ENCODE assay signal across 13 cellular contexts in the genomic region with DNA sequence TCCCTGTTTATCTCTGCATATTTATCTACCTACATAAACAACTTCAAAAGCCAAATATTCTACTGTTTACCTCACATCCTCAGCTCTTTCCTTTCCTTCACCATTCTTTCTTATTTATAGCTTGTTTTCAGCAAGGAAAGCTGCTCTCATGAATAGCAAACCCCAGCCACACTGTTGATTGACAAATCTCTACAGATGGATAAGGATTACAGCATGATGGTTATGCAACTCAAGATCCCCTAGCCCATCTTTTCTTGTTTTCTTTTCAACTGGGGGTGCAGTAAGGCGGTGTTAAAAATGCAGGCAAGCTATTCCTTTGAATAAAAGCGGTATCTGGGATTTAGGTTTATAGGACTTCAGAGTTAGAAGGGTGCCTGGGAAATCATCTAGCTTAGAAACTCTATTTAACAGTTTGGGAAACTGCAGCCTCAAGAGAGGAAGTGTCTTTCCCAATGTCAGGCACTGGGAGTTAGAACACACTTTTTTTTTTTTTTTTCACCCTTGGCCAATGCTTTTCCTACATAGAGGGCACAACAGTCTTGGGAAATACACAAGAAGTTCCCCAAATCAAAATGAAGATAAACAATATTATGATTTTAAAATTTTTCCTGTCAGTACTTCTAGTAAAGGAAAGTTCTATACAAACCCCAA. TPM values are rescaled to one million over a fixed set of nuclear protein-coding genes. Genes with fewer than 3 reads are reported as not detected.
DNase-seq lines count a peak whose midpoint lies in the region; ATAC-seq and TF ChIP-seq lines count a peak whose summit lies in the region.
"Had no signal": no experiment of that assay in that cellular context is flagged by ENCODE, and none has a peak within 500 bp of the region (broad histone marks: within the 10 kb centered on the region; RNA-seq: fewer than 3 reads in every experiment).

No MANE protein-coding gene starts in this region.

- no peak overlapping the region for H3K27ac Mint-ChIP-seq in activated naive CD8-positive, alpha-beta T cell treated with anti-CD3 and anti-CD28 coated beads for 36 hours
- H3K27ac Mint-ChIP-seq in activated CD8-positive, alpha-beta memory T cell treated with anti-CD3 and anti-CD28 coated beads, Interleukin-2, amount 10 ng/mL, durations not matched to agents 7 days and 5 days: no peak overlapping the region
- H3K27ac Mint-ChIP-seq: activated naive CD4-positive, alpha-beta T cell treated with anti-CD3 and anti-CD28 coated beads, Interleukin-2, amount 10 ng/mL, durations not matched to agents 7 days and 5 days; stimulated activated naive CD8-positive, alpha-beta T cell treated with anti-CD3 and anti-CD28 coated beads, Interleukin-15, Interleukin-2, amounts not matched to agents 100 ng/mL and 50 ng/mL, for 24 hours had no signal

- no peaks in the 10 kb centered on the region for H3K9me3 Mint-ChIP-seq in activated naive CD8-positive, alpha-beta T cell treated with anti-CD3 and anti-CD28 coated beads for 36 hours
- no peaks in the 10 kb centered on the region for H3K9me3 Mint-ChIP-seq in activated CD8-positive, alpha-beta memory T cell treated with anti-CD3 and anti-CD28 coated beads, Interleukin-2, amount 10 ng/mL, durations not matched to agents 7 days and 5 days (ENCODE audit: low read depth)
- H3K9me3 Mint-ChIP-seq: activated naive CD4-positive, alpha-beta T cell treated with anti-CD3 and anti-CD28 coated beads, Interleukin-2, amount 10 ng/mL, durations not matched to agents 7 days and 5 days; stimulated activated naive CD8-positive, alpha-beta T cell treated with anti-CD3 and anti-CD28 coated beads, Interleukin-15, Interleukin-2, amounts not matched to agents 100 ng/mL and 50 ng/mL, for 24 hours had no signal

- DNase-seq in AML-193 (lab: John Stamatoyannopoulos, UW) (peak; percentile 8 to 25), SJCRH30 (no peak), fibroblast of pulmonary artery (ENCODE audit: low read depth) (peak; percentile 69), T1000 (lab: John Stamatoyannopoulos, UW) (no peak)
- no peak for DNase-seq in activated naive CD4-positive, alpha-beta T cell (lab: John Stamatoyannopoulos, UW)
- DNase-seq in activated naive CD8-positive, alpha-beta T cell treated with anti-CD3 and anti-CD28 coated beads for 36 hours: no peak
- DNase-seq in activated CD8-positive, alpha-beta memory T cell treated with anti-CD3 and anti-CD28 coated beads, Interleukin-2, amount 10 ng/mL, durations not matched to agents 7 days and 5 days: no peak
- DNase-seq: activated naive CD4-positive, alpha-beta T cell treated with anti-CD3 and anti-CD28 coated beads, Interleukin-2, amount 10 ng/mL, durations not matched to agents 7 days and 5 days; COR-L47; NCI-H510A treated with DMSO at 0.1 percent for 48 hours; small intestine had no signal

- H3K4me1 Mint-ChIP-seq in activated naive CD8-positive, alpha-beta T cell treated with anti-CD3 and anti-CD28 coated beads for 36 hours: peaks cover 10% of the 10 kb centered on the region
- peaks cover 9% of the 10 kb centered on the region for H3K4me1 Mint-ChIP-seq in activated CD8-positive, alpha-beta memory T cell treated with anti-CD3 and anti-CD28 coated beads, Interleukin-2, amount 10 ng/mL, durations not matched to agents 7 days and 5 days

- no peak overlapping the region; the same call in 1 of the 2 replicates for H3K27ac ChIP-seq in SJCRH30
- H3K27ac ChIP-seq in parathyroid adenoma: peak overlapping the region; percentile 83

- H3K9me3 ChIP-seq in SJCRH30 (replicated peaks): no peaks in the 10 kb centered on the region
- no peaks in the 10 kb centered on the region for H3K9me3 ChIP-seq in parathyroid adenoma (ENCODE audit: control insufficient read depth, low read length)

- H3K27me3 ChIP-seq in SJCRH30 (no peaks in the 10 kb centered on the region), parathyroid adenoma (ENCODE audit: control insufficient read depth, insufficient read depth, low read length) (no peaks in the 10 kb centered on the region)

- TF ChIP-seq CTCF in fibroblast of pulmonary artery (IDR thresholded peaks at IDR 0.05; ENCODE audit: low read length, missing control alignments) (no peak), parathyroid adenoma (IDR thresholded peaks at IDR 0.05) (no peak)

- H3K9ac ChIP-seq in parathyroid adenoma: no peak overlapping the region

- H3K36me3 ChIP-seq in SJCRH30 (peaks cover 23% of the 10 kb centered on the region), parathyroid adenoma (ENCODE audit: control insufficient read depth, insufficient read depth, low read length) (no peaks in the 10 kb centered on the region)

- H3K4me2 ChIP-seq in parathyroid adenoma (ENCODE audit: low read length): peak overlapping the region; percentile 82

- no peak for ATAC-seq in activated CD8-positive, alpha-beta memory T cell treated with anti-CD3 and anti-CD28 coated beads, Interleukin-2, amount 10 ng/mL, durations not matched to agents 7 days and 5 days

- H3K4me3 Mint-ChIP-seq in activated naive CD8-positive, alpha-beta T cell treated with anti-CD3 and anti-CD28 coated beads for 36 hours: no peak overlapping the region
- H3K4me3 Mint-ChIP-seq in activated CD8-positive, alpha-beta memory T cell treated with anti-CD3 and anti-CD28 coated beads, Interleukin-2, amount 10 ng/mL, durations not matched to agents 7 days and 5 days: no peak overlapping the region
- H3K4me3 Mint-ChIP-seq: activated naive CD4-positive, alpha-beta T cell treated with anti-CD3 and anti-CD28 coated beads, Interleukin-2, amount 10 ng/mL, durations not matched to agents 7 days and 5 days; stimulated activated naive CD8-positive, alpha-beta T cell treated with anti-CD3 and anti-CD28 coated beads, Interleukin-15, Interleukin-2, amounts not matched to agents 100 ng/mL and 50 ng/mL, for 24 hours had no signal

- no peaks in the 10 kb centered on the region for H3K36me3 Mint-ChIP-seq in activated naive CD8-positive, alpha-beta T cell treated with anti-CD3 and anti-CD28 coated beads for 36 hours
- H3K36me3 Mint-ChIP-seq in activated CD8-positive, alpha-beta memory T cell treated with anti-CD3 and anti-CD28 coated beads, Interleukin-2, amount 10 ng/mL, durations not matched to agents 7 days and 5 days: no peaks in the 10 kb centered on the region
- H3K36me3 Mint-ChIP-seq: activated naive CD4-positive, alpha-beta T cell treated with anti-CD3 and anti-CD28 coated beads, Interleukin-2, amount 10 ng/mL, durations not matched to agents 7 days and 5 days had no signal

- peaks cover 48% of the 10 kb centered on the region for H3K27me3 Mint-ChIP-seq in activated naive CD8-positive, alpha-beta T cell treated with anti-CD3 and anti-CD28 coated beads for 36 hours
- H3K27me3 Mint-ChIP-seq in activated CD8-positive, alpha-beta memory T cell treated with anti-CD3 and anti-CD28 coated beads, Interleukin-2, amount 10 ng/mL, durations not matched to agents 7 days and 5 days: peaks cover 35% of the 10 kb centered on the region

- CTCF ChIA-PET in activated CD8-positive, alpha-beta memory T cell treated with anti-CD3 and anti-CD28 coated beads, Interleukin-2, amount 10 ng/mL, durations not matched to agents 7 days and 5 days (lab: Charles Lee): interaction anchor here (1.1 to 3.6 kb wide), 2 partner anchors 25 to 56 kb away, joined by 3 to 14 read pairs; no protein-coding TSS in a partner anchor

- peaks cover 31% of the 10 kb centered on the region for H3K79me2 ChIP-seq in parathyroid adenoma

- H2AFZ ChIP-seq in parathyroid adenoma: no peak overlapping the region

- H3K4me1 ChIP-seq in SJCRH30: peaks cover 29% of the 10 kb centered on the region
- peaks cover 32% of the 10 kb centered on the region for H3K4me1 ChIP-seq in parathyroid adenoma

- H3K4me3 ChIP-seq in SJCRH30 (peak overlapping the region; percentile 77), fibroblast of pulmonary artery (replicated peaks; ENCODE audit: low read depth, low read length) (peak overlapping the region; percentile 74), parathyroid adenoma (ENCODE audit: low read depth, low read length) (peak overlapping the region; percentile 79)

RNA-seq across cellular contexts. Expression of a gene that starts 2.7 kb away (rescaled TPM):
- 1,211 and 1,265 TPM in 2 replicates for total RNA-seq in SJCRH30 (2014; rRNA removed; shearing (Covaris generic))
- under 1 TPM; 0.62 to 0.66 TPM for total RNA-seq in activated naive CD8-positive, alpha-beta T cell treated with anti-CD3 and anti-CD28 coated beads for 36 hours
- total RNA-seq in activated CD8-positive, alpha-beta memory T cell treated with anti-CD3 and anti-CD28 coated beads, Interleukin-2, amount 10 ng/mL, durations not matched to agents 7 days and 5 days: under 1 TPM; 0.18 to 0.37 TPM

Comparison
In these comparisons a context has a peak if more than half of its experiments do, and no peak if none do; other contexts are left out.
1. DNase-seq: peak in AML-193 (2 of 2) and fibroblast of pulmonary artery (single experiment); none in SJCRH30 (0 of 2), activated naive CD4-positive, alpha-beta T cell (0 of 4), activated naive CD8-positive, alpha-beta T cell treated with anti-CD3 and anti-CD28 coated beads for 36 hours (single experiment), activated CD8-positive, alpha-beta memory T cell treated with anti-CD3 and anti-CD28 coated beads, Interleukin-2, amount 10 ng/mL, durations not matched to agents 7 days and 5 days (single experiment) and T1000 (single experiment).
2. RNA of a gene that starts 2.7 kb away (total RNA-seq): 1,211 to 1,265 TPM in SJCRH30; 0.62 to 0.66 TPM in activated naive CD8-positive, alpha-beta T cell treated with anti-CD3 and anti-CD28 coated beads for 36 hours and 0.18 to 0.37 TPM in activated CD8-positive, alpha-beta memory T cell treated with anti-CD3 and anti-CD28 coated beads, Interleukin-2, amount 10 ng/mL, durations not matched to agents 7 days and 5 days; every median in the first group is over 100 times any median in the second.
3. Peak in every context shown above with its lines, with median percentiles within 50 percentile points of each other: H3K4me3 ChIP-seq.